ENCODE assay signal across 1 cellular context in genomic region chr15:71224024-71224423, GRCh38.
TF ChIP-seq lines count a peak whose summit lies in the region.

No MANE protein-coding gene starts in this region.

TF ChIP-seq in H1, 55 proteins besides CTCF, POLR2A, EP300 and RAD21:
- TF ChIP-seq ATF3 (IDR thresholded peaks at IDR 0.05; ENCODE audit: insufficient read depth, low read depth, low read length), result no peak
- no peak for TF ChIP-seq SIX5 (IDR thresholded peaks at IDR 0.05; ENCODE audit: low read depth, low read length)
